ENCODE assay signal across 15 cellular contexts in the genomic region with DNA sequence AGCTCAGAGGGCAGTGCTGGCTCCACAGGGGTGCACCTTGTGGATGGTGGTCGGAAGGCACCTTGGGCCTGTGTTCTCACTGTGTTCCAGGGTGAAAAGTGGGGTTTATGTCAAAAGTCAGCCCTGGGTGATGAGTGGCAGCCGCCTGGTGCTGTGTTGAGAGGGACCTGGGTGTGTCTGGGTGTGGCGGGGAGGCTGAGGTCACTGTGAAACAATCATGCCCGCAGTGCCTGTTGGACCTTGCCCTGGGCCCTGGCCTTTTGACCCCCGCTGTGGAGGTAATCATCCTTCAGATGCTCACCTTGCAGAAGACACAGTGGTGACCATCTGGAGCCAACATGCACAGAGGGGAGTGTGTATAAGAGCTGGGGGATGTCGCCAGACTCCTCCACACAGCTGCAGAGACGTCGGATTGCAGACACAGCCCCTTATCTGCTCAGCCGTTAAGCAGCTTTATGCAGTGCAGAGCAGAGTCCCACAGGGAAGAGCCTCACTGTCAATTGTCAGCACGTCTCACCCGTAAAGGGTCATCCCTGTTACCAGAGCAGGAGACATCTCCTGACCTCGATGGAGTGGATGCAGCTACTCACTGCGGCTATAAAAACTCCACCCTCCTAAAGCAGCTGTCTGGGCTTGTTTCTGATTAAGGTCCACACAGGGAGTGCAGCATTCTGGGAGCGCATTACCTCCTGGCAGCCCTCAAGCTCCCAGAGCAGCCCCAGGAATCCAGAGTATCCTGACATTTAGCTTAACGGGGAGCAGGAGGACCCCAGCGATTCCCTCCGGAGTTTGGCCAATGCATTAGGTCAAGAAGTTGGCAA.
DNase-seq lines count a peak whose midpoint lies in the region; ATAC-seq and TF ChIP-seq lines count a peak whose summit lies in the region.
"Had no signal": no experiment of that assay in that cellular context is flagged by ENCODE, and none has a peak within 500 bp of the region (broad histone marks: within the 10 kb centered on the region; RNA-seq: fewer than 3 reads in every experiment).

No MANE protein-coding gene starts in this region.

- H3K27ac Mint-ChIP-seq in WTC11: no peak overlapping the region
- H3K27ac Mint-ChIP-seq: activated CD8-positive, alpha-beta T cell treated with anti-CD3 and anti-CD28 coated beads, Interleukin-2, amount 10 ng/mL, durations not matched to agents 7 days and 5 days; activated naive CD4-positive, alpha-beta T cell treated with anti-CD3 and anti-CD28 coated beads for 36 hours; IgD-negative memory B cell had no signal

- H3K4me1 Mint-ChIP-seq in WTC11: no peaks in the 10 kb centered on the region
- H3K4me1 Mint-ChIP-seq: IgD-negative memory B cell had no signal

- no peak overlapping the region for H3K4me3 Mint-ChIP-seq in WTC11
- H3K4me3 Mint-ChIP-seq: activated CD8-positive, alpha-beta T cell treated with anti-CD3 and anti-CD28 coated beads, Interleukin-2, amount 10 ng/mL, durations not matched to agents 7 days and 5 days; activated naive CD4-positive, alpha-beta T cell treated with anti-CD3 and anti-CD28 coated beads for 36 hours; IgD-negative memory B cell had no signal

- no peak for TF ChIP-seq CTCF in omental fat pad (IDR thresholded peaks at IDR 0.05)
- no peak for TF ChIP-seq CTCF in WTC11 (IDR thresholded peaks at IDR 0.05)

- DNase-seq in DMS79 treated with DMSO at 0.1 percent for 48 hours (lab: John Stamatoyannopoulos, UW) (peak; percentile 0), DMS79 (lab: John Stamatoyannopoulos, UW) (no peak), OCI-M1 (lab: John Stamatoyannopoulos, UW) (peak; percentile 20), fibroblast of peridontal ligament (ENCODE audit: extremely low read depth) (peak; percentile 49), omental fat pad (ENCODE audit: low spot score) (no peak), erythroblast (lab: John Stamatoyannopoulos, UW) (no peak), WTC11 (ENCODE audit: low spot score) (no peak)
- DNase-seq: activated CD8-positive, alpha-beta T cell treated with anti-CD3 and anti-CD28 coated beads, Interleukin-2, amount 10 ng/mL, durations not matched to agents 7 days and 5 days; activated naive CD4-positive, alpha-beta T cell treated with anti-CD3 and anti-CD28 coated beads for 36 hours; cerebellar nuclear complex; islet precursor cell; NCI-H2029; upper lobe of right lung had no signal

- no peak for TF ChIP-seq POLR2A in erythroblast (IDR thresholded peaks at IDR 0.05; ENCODE audit: low read length)

- H3K27me3 Mint-ChIP-seq in WTC11 (ENCODE audit: low read depth): peaks cover 6% of the 10 kb centered on the region

- peaks cover 31% of the 10 kb centered on the region for H3K36me3 Mint-ChIP-seq in WTC11
- H3K36me3 Mint-ChIP-seq: IgD-negative memory B cell had no signal

- CTCF ChIA-PET in WTC11 (lab: Charles Lee): no interaction called here

- ATAC-seq in omental fat pad (ENCODE audit: low FRiP score): peak; percentile 38
- ATAC-seq in WTC11: no peak
- ATAC-seq in GM21381 (IDR thresholded peaks at IDR 0.05; ENCODE audit: unreplicated experiment): no peak
- ATAC-seq: activated CD8-positive, alpha-beta T cell treated with anti-CD3 and anti-CD28 coated beads, Interleukin-2, amount 10 ng/mL, durations not matched to agents 7 days and 5 days; upper lobe of right lung had no signal

- H3K9me3 Mint-ChIP-seq in WTC11: peaks cover 56% of the 10 kb centered on the region
- H3K9me3 Mint-ChIP-seq: activated naive CD4-positive, alpha-beta T cell treated with anti-CD3 and anti-CD28 coated beads for 36 hours had no signal

- POLR2A ChIA-PET in WTC11 (lab: Charles Lee): no interaction called here

TF ChIP-seq in WTC11, 78 proteins besides CTCF, POLR2A, EP300 and RAD21 (continues in another document):
- no peak for TF ChIP-seq ELF4 (CRISPR knock-in tag; IDR thresholded peaks at IDR 0.05; ENCODE audit: low read depth)
- TF ChIP-seq, protein P1, sequence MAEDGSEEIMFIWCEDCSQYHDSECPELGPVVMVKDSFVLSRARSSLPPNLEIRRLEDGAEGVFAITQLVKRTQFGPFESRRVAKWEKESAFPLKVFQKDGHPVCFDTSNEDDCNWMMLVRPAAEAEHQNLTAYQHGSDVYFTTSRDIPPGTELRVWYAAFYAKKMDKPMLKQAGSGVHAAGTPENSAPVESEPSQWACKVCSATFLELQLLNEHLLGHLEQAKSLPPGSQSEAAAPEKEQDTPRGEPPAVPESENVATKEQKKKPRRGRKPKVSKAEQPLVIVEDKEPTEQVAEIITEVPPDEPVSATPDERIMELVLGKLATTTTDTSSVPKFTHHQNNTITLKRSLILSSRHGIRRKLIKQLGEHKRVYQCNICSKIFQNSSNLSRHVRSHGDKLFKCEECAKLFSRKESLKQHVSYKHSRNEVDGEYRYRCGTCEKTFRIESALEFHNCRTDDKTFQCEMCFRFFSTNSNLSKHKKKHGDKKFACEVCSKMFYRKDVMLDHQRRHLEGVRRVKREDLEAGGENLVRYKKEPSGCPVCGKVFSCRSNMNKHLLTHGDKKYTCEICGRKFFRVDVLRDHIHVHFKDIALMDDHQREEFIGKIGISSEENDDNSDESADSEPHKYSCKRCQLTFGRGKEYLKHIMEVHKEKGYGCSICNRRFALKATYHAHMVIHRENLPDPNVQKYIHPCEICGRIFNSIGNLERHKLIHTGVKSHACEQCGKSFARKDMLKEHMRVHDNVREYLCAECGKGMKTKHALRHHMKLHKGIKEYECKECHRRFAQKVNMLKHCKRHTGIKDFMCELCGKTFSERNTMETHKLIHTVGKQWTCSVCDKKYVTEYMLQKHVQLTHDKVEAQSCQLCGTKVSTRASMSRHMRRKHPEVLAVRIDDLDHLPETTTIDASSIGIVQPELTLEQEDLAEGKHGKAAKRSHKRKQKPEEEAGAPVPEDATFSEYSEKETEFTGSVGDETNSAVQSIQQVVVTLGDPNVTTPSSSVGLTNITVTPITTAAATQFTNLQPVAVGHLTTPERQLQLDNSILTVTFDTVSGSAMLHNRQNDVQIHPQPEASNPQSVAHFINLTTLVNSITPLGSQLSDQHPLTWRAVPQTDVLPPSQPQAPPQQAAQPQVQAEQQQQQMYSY (CRISPR knock-in tag; IDR thresholded peaks at IDR 0.05): no peak
- no peak for TF ChIP-seq ZNF219 (CRISPR knock-in tag; IDR thresholded peaks at IDR 0.05; ENCODE audit: borderline replicate concordance)
- no peak for TF ChIP-seq ESRRA (CRISPR knock-in tag; IDR thresholded peaks at IDR 0.05; ENCODE audit: borderline replicate concordance)
- TF ChIP-seq, protein P2, sequence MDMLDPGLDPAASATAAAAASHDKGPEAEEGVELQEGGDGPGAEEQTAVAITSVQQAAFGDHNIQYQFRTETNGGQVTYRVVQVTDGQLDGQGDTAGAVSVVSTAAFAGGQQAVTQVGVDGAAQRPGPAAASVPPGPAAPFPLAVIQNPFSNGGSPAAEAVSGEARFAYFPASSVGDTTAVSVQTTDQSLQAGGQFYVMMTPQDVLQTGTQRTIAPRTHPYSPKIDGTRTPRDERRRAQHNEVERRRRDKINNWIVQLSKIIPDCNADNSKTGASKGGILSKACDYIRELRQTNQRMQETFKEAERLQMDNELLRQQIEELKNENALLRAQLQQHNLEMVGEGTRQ (CRISPR knock-in tag; IDR thresholded peaks at IDR 0.05): no peak
- no peak for TF ChIP-seq TEAD1 (CRISPR knock-in tag; IDR thresholded peaks at IDR 0.05)
- no peak for TF ChIP-seq ARID4B (CRISPR knock-in tag; IDR thresholded peaks at IDR 0.05; ENCODE audit: borderline replicate concordance)
- no peak for TF ChIP-seq NFYB (CRISPR knock-in tag; conservative IDR thresholded peaks at IDR 0.05; ENCODE audit: low read depth)
- no peak for TF ChIP-seq SMAD4 (CRISPR knock-in tag; IDR thresholded peaks at IDR 0.05)
- TF ChIP-seq HMGXB4 (CRISPR knock-in tag; IDR thresholded peaks at IDR 0.05): no peak
- no peak for TF ChIP-seq IRF2 (CRISPR knock-in tag; IDR thresholded peaks at IDR 0.05; ENCODE audit: borderline replicate concordance, low read depth)

Comparison
In these comparisons a context has a peak if more than half of its experiments do, and no peak if none do; other contexts are left out.
1. DNase-seq: peak in DMS79 treated with DMSO at 0.1 percent for 48 hours (single experiment), OCI-M1 (single experiment) and fibroblast of peridontal ligament (single experiment); none in DMS79 (single experiment), omental fat pad (single experiment), erythroblast (0 of 2) and WTC11 (single experiment).